In the genomic region with DNA sequence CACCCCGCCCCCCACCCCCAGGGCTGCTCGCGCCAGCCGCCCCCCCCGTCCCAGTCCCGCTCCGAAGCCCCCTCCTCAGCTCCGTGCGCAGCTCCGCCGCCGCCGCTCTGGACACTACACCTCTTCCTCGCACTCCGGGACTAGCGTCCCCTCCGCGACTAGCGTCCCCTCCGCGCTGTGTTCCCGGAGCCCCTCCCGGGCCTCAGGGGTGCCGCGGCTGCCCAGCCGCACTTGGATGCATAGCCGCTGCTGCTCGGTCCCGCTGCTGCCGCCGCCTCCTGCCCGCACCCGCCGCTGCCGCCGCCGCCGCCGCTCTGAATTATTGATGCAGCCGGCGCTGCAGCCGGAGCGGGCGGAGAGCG, we compare ENCODE assay signal across 9 cellular contexts. TPM values are rescaled to one million over a fixed set of nuclear protein-coding genes. Genes with fewer than 3 reads are reported as not detected.
A peak's percentile ranks its signal among the peaks of the same experiment; 100 is the strongest.
DNase-seq lines count a peak whose midpoint lies in the region; ATAC-seq and TF ChIP-seq lines count a peak whose summit lies in the region.
"Had no signal": no experiment of that assay in that cellular context is flagged by ENCODE, and none has a peak within 500 bp of the region (broad histone marks: within the 10 kb centered on the region; RNA-seq: fewer than 3 reads in every experiment).

A gene (minus strand): TSS at position 358 of the 362 bp plus-strand sequence. CDS start 373 bp downstream, outside the sequence.

- H2AFZ ChIP-seq in GM23338 (peak within 1 kb of the TSS; percentile 97), hepatocyte (peak within 1 kb of the TSS; percentile 89), smooth muscle cell (ENCODE audit: low read depth) (no peak within 1 kb of the TSS)

- H3K79me2 ChIP-seq in GM23338 (replicated peaks; ENCODE audit: insufficient read depth) (no peaks in the 10 kb centered on the region), hepatocyte (no peaks in the 10 kb centered on the region), smooth muscle cell (ENCODE audit: low read depth) (no peaks in the 10 kb centered on the region)

- H3K36me3 ChIP-seq in GM23338 (ENCODE audit: insufficient read depth) (no peaks in the 10 kb centered on the region), Peyer's patch (no peaks in the 10 kb centered on the region), hepatocyte (replicated peaks; ENCODE audit: insufficient read depth, low read depth) (no peaks in the 10 kb centered on the region), smooth muscle cell (ENCODE audit: low read depth) (no peaks in the 10 kb centered on the region)
- H3K36me3 ChIP-seq: brain microvascular endothelial cell had no signal

- no peak for ATAC-seq in GM23338

- peaks cover 83% of the 10 kb centered on the region for H3K27me3 Mint-ChIP-seq in GM23338 (ENCODE audit: insufficient read depth, low read depth, poor library complexity)

- peak within 1 kb of the TSS; percentile 100 for H3K4me2 ChIP-seq in GM23338
- H3K4me2 ChIP-seq in hepatocyte, result peak within 1 kb of the TSS; percentile 94
- peak within 1 kb of the TSS; percentile 86 for H3K4me2 ChIP-seq in smooth muscle cell

- H3K9me3 ChIP-seq in Peyer's patch (no peaks in the 10 kb centered on the region), hepatocyte (ENCODE audit: low read depth) (no peaks in the 10 kb centered on the region), smooth muscle cell (replicated peaks; ENCODE audit: low read depth) (no peaks in the 10 kb centered on the region)

- H3K36me3 Mint-ChIP-seq in GM23338 (ENCODE audit: low read depth), result no peaks in the 10 kb centered on the region; the same call in 2 of the 3 replicates

- peaks cover 50% of the 10 kb centered on the region for H3K4me1 Mint-ChIP-seq in GM23338

- H3K9me3 Mint-ChIP-seq in GM23338, result no peaks in the 10 kb centered on the region

- H3K4me3 ChIP-seq in GM23338, result peak within 1 kb of the TSS; percentile 79
- H3K4me3 ChIP-seq in Peyer's patch, result peak within 1 kb of the TSS; percentile 25 to 61 (median 48)
- H3K4me3 ChIP-seq in hepatocyte, result peak within 1 kb of the TSS; percentile 67
- peak within 1 kb of the TSS; percentile 50 for H3K4me3 ChIP-seq in smooth muscle cell

- no peak within 1 kb of the TSS for H3K9ac ChIP-seq in smooth muscle cell (ENCODE audit: low read depth)

- peaks cover 20% of the 10 kb centered on the region for H4K20me1 ChIP-seq in GM23338 (replicated peaks; ENCODE audit: insufficient read depth)
- no peaks in the 10 kb centered on the region for H4K20me1 ChIP-seq in hepatocyte (ENCODE audit: insufficient read depth, poor library complexity, severe bottlenecking)
- H4K20me1 ChIP-seq in smooth muscle cell (ENCODE audit: low read depth), result no peaks in the 10 kb centered on the region

- no peak within 1 kb of the TSS for H3K27ac Mint-ChIP-seq in GM23338

- no peak for DNase-seq in GM23338 (ENCODE audit: low spot score)
- DNase-seq in Peyer's patch, result no peak
- no peak for DNase-seq in hepatocyte (ENCODE audit: low spot score)
- DNase-seq in smooth muscle cell (lab: John Stamatoyannopoulos, UW; ENCODE audit: unreplicated experiment), result no peak
- no peak for DNase-seq in kidney tubule cell (ENCODE audit: low spot score)
- no peak for DNase-seq in DMS79 (lab: John Stamatoyannopoulos, UW)
- DNase-seq in NCI-H1092 (lab: John Stamatoyannopoulos, UW), result no peak
- no peak for DNase-seq in SW480 (ENCODE audit: low spot score)

- H3F3A ChIP-seq in GM23338 (replicated peaks; ENCODE audit: low read depth) (0 out of 2 replicates have a peak, but pooled peaks cover 7% of the 10 kb centered on the region), smooth muscle cell (ENCODE audit: low read depth) (no peaks in the 10 kb centered on the region)

- H3K27me3 ChIP-seq in GM23338 (ENCODE audit: insufficient read depth) (peaks cover 88% of the 10 kb centered on the region), Peyer's patch (peaks cover 0 to 66% of the 10 kb centered on the region in 2 donors), hepatocyte (peaks cover 90% of the 10 kb centered on the region), smooth muscle cell (ENCODE audit: low read depth) (peaks cover 97% of the 10 kb centered on the region)

- WGBS in hepatocyte (ENCODE audit: low lambda C conversion rate, missing lambda C conversion rate), result 3% methylated on average over 6 of the region's 45 CpGs
- WGBS in smooth muscle cell (ENCODE audit: low lambda C conversion rate), result under 1% methylated on average over 29 of the region's 45 CpGs

- H3K27ac ChIP-seq in GM23338 (ENCODE audit: low read depth) (no peak within 1 kb of the TSS), Peyer's patch (peak within 1 kb of the TSS in 2 of 4 donors; percentile 87 to 90), hepatocyte (no peak within 1 kb of the TSS), smooth muscle cell (ENCODE audit: low read depth) (no peak within 1 kb of the TSS)
- H3K27ac ChIP-seq: brain microvascular endothelial cell had no signal

- H3K4me1 ChIP-seq in GM23338 (ENCODE audit: insufficient read depth), result peaks cover 52% of the 10 kb centered on the region
- H3K4me1 ChIP-seq in Peyer's patch, result peaks cover 0 to 41% (median 5%) of the 10 kb centered on the region in 4 donors
- H3K4me1 ChIP-seq in hepatocyte (ENCODE audit: insufficient read depth), result peaks cover 10% of the 10 kb centered on the region
- peaks cover 11% of the 10 kb centered on the region for H3K4me1 ChIP-seq in smooth muscle cell (ENCODE audit: low read depth)

- TF ChIP-seq POLR2A in Peyer's patch (IDR thresholded peaks at IDR 0.05), result no peak

- TF ChIP-seq CTCF in GM23338 (conservative IDR thresholded peaks at IDR 0.05; ENCODE audit: low read depth in 2 of 2) (no peak), Peyer's patch (IDR thresholded peaks at IDR 0.05) (no peak), hepatocyte (IDR thresholded peaks at IDR 0.05; ENCODE audit: poor library complexity) (no peak), smooth muscle cell (IDR thresholded peaks at IDR 0.05; ENCODE audit: borderline replicate concordance, insufficient read depth, poor library complexity, severe bottlenecking) (no peak)

- H3K9me2 ChIP-seq in GM23338 (ENCODE audit: insufficient read depth), result no peaks in the 10 kb centered on the region
- H3K9me2 ChIP-seq in hepatocyte (replicated peaks; ENCODE audit: insufficient read depth), result no peaks in the 10 kb centered on the region

- peak within 1 kb of the TSS; percentile 78 for H3K4me3 Mint-ChIP-seq in GM23338

TF ChIP-seq in GM23338, 12 proteins besides CTCF, POLR2A, EP300 and RAD21 (continues in another document):
- no peak for TF ChIP-seq EZH2phosphoT487 (IDR thresholded peaks at IDR 0.05; ENCODE audit: unreplicated experiment)
- TF ChIP-seq, protein P1, sequence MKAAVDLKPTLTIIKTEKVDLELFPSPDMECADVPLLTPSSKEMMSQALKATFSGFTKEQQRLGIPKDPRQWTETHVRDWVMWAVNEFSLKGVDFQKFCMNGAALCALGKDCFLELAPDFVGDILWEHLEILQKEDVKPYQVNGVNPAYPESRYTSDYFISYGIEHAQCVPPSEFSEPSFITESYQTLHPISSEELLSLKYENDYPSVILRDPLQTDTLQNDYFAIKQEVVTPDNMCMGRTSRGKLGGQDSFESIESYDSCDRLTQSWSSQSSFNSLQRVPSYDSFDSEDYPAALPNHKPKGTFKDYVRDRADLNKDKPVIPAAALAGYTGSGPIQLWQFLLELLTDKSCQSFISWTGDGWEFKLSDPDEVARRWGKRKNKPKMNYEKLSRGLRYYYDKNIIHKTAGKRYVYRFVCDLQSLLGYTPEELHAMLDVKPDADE (IDR thresholded peaks at IDR 0.05), result no peak
- TF ChIP-seq STAT1 (IDR thresholded peaks at IDR 0.05; ENCODE audit: unreplicated experiment), result no peak
- TF ChIP-seq, protein P2, sequence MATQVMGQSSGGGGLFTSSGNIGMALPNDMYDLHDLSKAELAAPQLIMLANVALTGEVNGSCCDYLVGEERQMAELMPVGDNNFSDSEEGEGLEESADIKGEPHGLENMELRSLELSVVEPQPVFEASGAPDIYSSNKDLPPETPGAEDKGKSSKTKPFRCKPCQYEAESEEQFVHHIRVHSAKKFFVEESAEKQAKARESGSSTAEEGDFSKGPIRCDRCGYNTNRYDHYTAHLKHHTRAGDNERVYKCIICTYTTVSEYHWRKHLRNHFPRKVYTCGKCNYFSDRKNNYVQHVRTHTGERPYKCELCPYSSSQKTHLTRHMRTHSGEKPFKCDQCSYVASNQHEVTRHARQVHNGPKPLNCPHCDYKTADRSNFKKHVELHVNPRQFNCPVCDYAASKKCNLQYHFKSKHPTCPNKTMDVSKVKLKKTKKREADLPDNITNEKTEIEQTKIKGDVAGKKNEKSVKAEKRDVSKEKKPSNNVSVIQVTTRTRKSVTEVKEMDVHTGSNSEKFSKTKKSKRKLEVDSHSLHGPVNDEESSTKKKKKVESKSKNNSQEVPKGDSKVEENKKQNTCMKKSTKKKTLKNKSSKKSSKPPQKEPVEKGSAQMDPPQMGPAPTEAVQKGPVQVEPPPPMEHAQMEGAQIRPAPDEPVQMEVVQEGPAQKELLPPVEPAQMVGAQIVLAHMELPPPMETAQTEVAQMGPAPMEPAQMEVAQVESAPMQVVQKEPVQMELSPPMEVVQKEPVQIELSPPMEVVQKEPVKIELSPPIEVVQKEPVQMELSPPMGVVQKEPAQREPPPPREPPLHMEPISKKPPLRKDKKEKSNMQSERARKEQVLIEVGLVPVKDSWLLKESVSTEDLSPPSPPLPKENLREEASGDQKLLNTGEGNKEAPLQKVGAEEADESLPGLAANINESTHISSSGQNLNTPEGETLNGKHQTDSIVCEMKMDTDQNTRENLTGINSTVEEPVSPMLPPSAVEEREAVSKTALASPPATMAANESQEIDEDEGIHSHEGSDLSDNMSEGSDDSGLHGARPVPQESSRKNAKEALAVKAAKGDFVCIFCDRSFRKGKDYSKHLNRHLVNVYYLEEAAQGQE (IDR thresholded peaks at IDR 0.05; ENCODE audit: unreplicated experiment), result no peak
- TF ChIP-seq ZNF114 (CRISPR knock-in tag; IDR thresholded peaks at IDR 0.05), result no peak

RNA-seq across cellular contexts. Expression of the gene that starts here (rescaled TPM):
- total RNA-seq in GM23338 (2014; rRNA removed; shearing (Covaris generic)), result 6.4 and 13.4 TPM in 2 replicates
- polyA plus RNA-seq in GM23338 (2016; fragmentation: Nextera tagmentation; extraction: Ambion mirVana) (1.2 and 2.1 TPM in 2 replicates), hepatocyte (not detected in 2 replicates), smooth muscle cell (not detected in 2 replicates)
- total RNA-seq in Peyer's patch (1 to 10 TPM in 1 of 4 donors, not detected in 3; 2.1 TPM), hepatocyte (0.07 and 0.20 TPM in 2 replicates), smooth muscle cell (not detected in 2 replicates)
